ENCODE assay signal across 8 cellular contexts in the genomic region with DNA sequence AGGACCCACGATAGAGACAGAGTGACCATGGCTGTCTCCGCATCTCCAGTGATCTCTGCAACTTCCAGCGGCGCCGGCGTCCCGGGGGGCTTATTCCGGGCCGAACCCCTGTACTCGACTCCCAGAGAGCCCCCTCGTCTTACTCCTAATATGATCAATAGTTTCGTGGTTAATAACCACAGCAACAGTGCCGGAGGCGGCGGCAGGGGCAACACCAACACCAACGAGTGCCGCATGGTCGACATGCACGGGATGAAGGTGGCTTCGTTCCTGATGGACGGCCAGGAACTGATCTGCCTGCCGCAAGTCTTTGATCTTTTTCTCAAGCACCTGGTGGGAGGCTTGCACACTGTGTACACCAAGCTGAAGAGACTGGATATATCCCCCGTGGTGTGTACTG. TPM values are rescaled to one million over a fixed set of nuclear protein-coding genes. Genes with fewer than 3 reads are reported as not detected.
DNase-seq lines count a peak whose midpoint lies in the region; ATAC-seq, FAIRE-seq and TF ChIP-seq lines count a peak whose summit lies in the region.

No MANE protein-coding gene starts in this region.

- no peaks in the 10 kb centered on the region for H3K9me3 ChIP-seq in PC-3 (ENCODE audit: low read length)
- no peaks in the 10 kb centered on the region for H3K9me3 ChIP-seq in gastroesophageal sphincter
- no peaks in the 10 kb centered on the region for H3K9me3 ChIP-seq in sigmoid colon
- no peaks in the 10 kb centered on the region for H3K9me3 ChIP-seq in small intestine (ENCODE audit: control insufficient read depth, low read depth)

- H3K36me3 ChIP-seq in PC-3 (ENCODE audit: low read depth, low read length) (no peaks in the 10 kb centered on the region), gastroesophageal sphincter (no peaks in the 10 kb centered on the region), sigmoid colon (no peaks in the 10 kb centered on the region), small intestine (ENCODE audit: control insufficient read depth in 2 of 2, insufficient read depth in 2 of 2, low read length in 2 of 2) (no peaks in the 10 kb centered on the region)

- no peaks in the 10 kb centered on the region for H3K79me2 ChIP-seq in PC-3 (ENCODE audit: low read length)

- H3K27me3 ChIP-seq in PC-3 (ENCODE audit: low read length) (peaks cover 5% of the 10 kb centered on the region; the same call in 1 of the 2 replicates), gastroesophageal sphincter (peaks cover 20% of the 10 kb centered on the region), sigmoid colon (peaks cover 0 to 29% (median 5%) of the 10 kb centered on the region in 3 donors), small intestine (ENCODE audit: control insufficient read depth in 2 of 2, insufficient read depth in 2 of 2, low read length in 2 of 2) (peaks cover 0 to 1% of the 10 kb centered on the region in 2 donors)

- POLR2A ChIA-PET in PC-3 (lab: Charles Lee; ENCODE audit: unreplicated experiment) = no interaction called here

- CTCF ChIA-PET in PC-3 (lab: Charles Lee) = no interaction called here

- H3K9ac ChIP-seq in PC-3 (ENCODE audit: low read length) = no peak overlapping the region

- TF ChIP-seq POLR2A in gastroesophageal sphincter (IDR thresholded peaks at IDR 0.05) = no peak
- no peak for TF ChIP-seq POLR2A in sigmoid colon (IDR thresholded peaks at IDR 0.05)

- BruUV-seq in PC-3 (replicated peaks; lab: Mats Ljungman, UMichigan) = no TSS peak

- peak overlapping the region; percentile 82 for H3K4me2 ChIP-seq in PC-3 (ENCODE audit: low read length)

- H2AFZ ChIP-seq in PC-3 (ENCODE audit: low read length) = peak overlapping the region; percentile 57

- ATAC-seq in GM21529 (IDR thresholded peaks at IDR 0.05; ENCODE audit: unreplicated experiment) (peak; percentile 16), PC-3 (peak; percentile 7; the same call in 1 of the 2 replicates), gastroesophageal sphincter (peak; percentile 22)

- TF ChIP-seq EP300 in gastroesophageal sphincter (IDR thresholded peaks at IDR 0.05) (no peak), sigmoid colon (IDR thresholded peaks at IDR 0.05) (no peak)

- H3K27ac ChIP-seq in PC-3 (ENCODE audit: low read length) = no peak overlapping the region
- H3K27ac ChIP-seq in gastroesophageal sphincter = no peak overlapping the region
- H3K27ac ChIP-seq in sigmoid colon = no peak overlapping the region
- H3K27ac ChIP-seq in small intestine (ENCODE audit: low read depth in 1 of 2, low read length in 1 of 2) = no peak overlapping the region

- H3K4me1 ChIP-seq in PC-3 (ENCODE audit: insufficient read depth, low read length) (no peaks in the 10 kb centered on the region), gastroesophageal sphincter (peaks cover 3 to 14% (median 5%) of the 10 kb centered on the region in 3 donors), sigmoid colon (peaks cover 0 to 12% (median 9%) of the 10 kb centered on the region in 4 donors), small intestine (ENCODE audit: control insufficient read depth in 2 of 2, insufficient read depth in 1 of 2, low read depth in 1 of 2, low read length in 1 of 2) (no peaks in the 10 kb centered on the region)

- intact Hi-C loops in PC-3 (cut with micrococcal nuclease) = no loop called here
- intact Hi-C loops in sigmoid colon (cut with DNase I) = no loop called here

- H3K4me3 ChIP-seq in PC-3 (ENCODE audit: low read length) (peak overlapping the region; percentile 57), gastroesophageal sphincter (peak overlapping the region; percentile 17 to 49), sigmoid colon (peak overlapping the region; percentile 12 to 48 (median 40)), small intestine (ENCODE audit: low read depth in 1 of 2, low read length in 2 of 2) (no peak overlapping the region)

- FAIRE-seq in small intestine (lab: Jason Lieb, UNC) = no peak

- TF ChIP-seq CTCF in PC-3 (conservative IDR thresholded peaks at IDR 0.05; ENCODE audit: low read depth, low read length) = no peak
- TF ChIP-seq CTCF in gastroesophageal sphincter (IDR thresholded peaks at IDR 0.05) = no peak
- no peak for TF ChIP-seq CTCF in sigmoid colon (IDR thresholded peaks at IDR 0.05)

- H4K20me1 ChIP-seq in PC-3 (ENCODE audit: low read length) = no peaks in the 10 kb centered on the region

- WGBS in gastroesophageal sphincter (ENCODE audit: low coverage in 1 of 2), 2 donors = no CpG with 5 or more reads among the region's 23 CpGs
- WGBS in sigmoid colon, 2 donors = 2 to 3% methylated on average over 23 of the region's 23 CpGs
- 2 to 28% (median 18%) methylated on average over 15 to 23 of the region's 23 CpGs for WGBS in small intestine, 3 donors

- DNase-seq in PC-3 (no peak), sigmoid colon (no peak), NOMO-1 treated with DMSO at 0.1 percent for 48 hours (lab: John Stamatoyannopoulos, UW; ENCODE audit: unreplicated experiment) (no peak), NCI-H226 (no peak), small intestine (no peak), NOMO-1 (lab: John Stamatoyannopoulos, UW; ENCODE audit: unreplicated experiment in 2 of 2) (no peak)

- H3F3A ChIP-seq in PC-3 (ENCODE audit: low read length, unreplicated experiment) = no peaks in the 10 kb centered on the region

- no peaks in the 10 kb centered on the region for H3K9me2 ChIP-seq in PC-3 (replicated peaks; ENCODE audit: low read length)

RNA-seq across cellular contexts. Expression of a gene that starts 0.3 kb away (rescaled TPM):
- not detected in 2 replicates for total RNA-seq in PC-3 (2014; rRNA removed)
- under 1 TPM in 1 of 4 donors, not detected in 3; 0.27 TPM for total RNA-seq in gastroesophageal sphincter
- total RNA-seq in sigmoid colon = 1 to 10 TPM in 1 of 4 donors, under 1 TPM in 3; under 0.01 to 1.4 (median 0.22) TPM
- under 1 TPM in 1 of 3 donors, not detected in 2; 0.04 TPM for polyA plus RNA-seq in sigmoid colon
- polyA plus RNA-seq in small intestine = under 1 TPM in 1 of 3 donors, not detected in 2; 0.19 TPM

Comparison
In these comparisons a context has a peak if more than half of its experiments do, and no peak if none do; other contexts are left out.
1. H3K4me3 ChIP-seq: peak in PC-3 (single experiment), gastroesophageal sphincter (2 of 2) and sigmoid colon (4 of 4); none in small intestine (0 of 2).
2. Peak in every context shown above with its lines, with median percentiles within 50 percentile points of each other: ATAC-seq.